ENCODE assay signal across 15 cellular contexts in genomic region chr17:44444735-44445105, GRCh38. TPM values are rescaled to one million over a fixed set of nuclear protein-coding genes. Genes with fewer than 3 reads are reported as not detected.
A peak's percentile ranks its signal among the peaks of the same experiment; 100 is the strongest.
DNase-seq lines count a peak whose midpoint lies in the region; ATAC-seq and TF ChIP-seq lines count a peak whose summit lies in the region.
"Had no signal": no experiment of that assay in that cellular context is flagged by ENCODE, and none has a peak within 500 bp of the region (broad histone marks: within the 10 kb centered on the region; RNA-seq: fewer than 3 reads in every experiment).

No MANE protein-coding gene starts in this region.

- no peak overlapping the region for H3K4me3 Mint-ChIP-seq in activated T-helper 2 cell treated with anti-CD3 and anti-CD28 coated beads, Interferon-gamma antibody, Interleukin-2, Interleukin-4, amounts not matched to agents 10 μg/mL and 5 μg/mL and 100 μg/mL, durations not matched to agents 14 hours and 24 hours and 36 hours (ENCODE audit: low read depth)
- H3K4me3 Mint-ChIP-seq: brain, memory B cell had no signal

- H3K4me1 ChIP-seq in gastrocnemius medialis (peaks cover 15 to 16% of the 10 kb centered on the region in 2 donors), upper lobe of left lung (peaks cover 0 to 15% (median 4%) of the 10 kb centered on the region in 4 donors)

- ATAC-seq in gastrocnemius medialis: peak in 1 of 2 donors; percentile 37
- no peak for ATAC-seq in GM21447 (IDR thresholded peaks at IDR 0.05; ENCODE audit: unreplicated experiment)
- no peak for ATAC-seq in upper lobe of left lung (ENCODE audit: low FRiP score in 2 of 2)

- no peak for TF ChIP-seq POLR2A in gastrocnemius medialis (IDR thresholded peaks at IDR 0.05)
- no peak for TF ChIP-seq POLR2A in upper lobe of left lung (IDR thresholded peaks at IDR 0.05)

- no peaks in the 10 kb centered on the region for H3K9me3 ChIP-seq in gastrocnemius medialis
- H3K9me3 ChIP-seq in upper lobe of left lung: no peaks in the 10 kb centered on the region

- peaks cover 8% of the 10 kb centered on the region for H3K36me3 Mint-ChIP-seq in activated T-helper 2 cell treated with anti-CD3 and anti-CD28 coated beads, Interferon-gamma antibody, Interleukin-2, Interleukin-4, amounts not matched to agents 10 μg/mL and 5 μg/mL and 100 μg/mL, durations not matched to agents 14 hours and 24 hours and 36 hours (ENCODE audit: low read depth)

- H3K4me1 Mint-ChIP-seq in activated T-helper 2 cell treated with anti-CD3 and anti-CD28 coated beads, Interferon-gamma antibody, Interleukin-2, Interleukin-4, amounts not matched to agents 10 μg/mL and 5 μg/mL and 100 μg/mL, durations not matched to agents 14 hours and 24 hours and 36 hours (ENCODE audit: low read depth): peaks cover 11% of the 10 kb centered on the region

- H3K27me3 ChIP-seq in gastrocnemius medialis (no peaks in the 10 kb centered on the region), upper lobe of left lung (no peaks in the 10 kb centered on the region)

- 93 to 94% methylated on average over 6 of the region's 6 CpGs for WGBS in upper lobe of left lung, 2 donors

- in situ Hi-C loops in gastrocnemius medialis (cut with MboI; ENCODE audit: low sequenced_read_pairs in 4 of 4): no loop called here

- no peaks in the 10 kb centered on the region for H3K27me3 Mint-ChIP-seq in activated T-helper 2 cell treated with anti-CD3 and anti-CD28 coated beads, Interferon-gamma antibody, Interleukin-2, Interleukin-4, amounts not matched to agents 10 μg/mL and 5 μg/mL and 100 μg/mL, durations not matched to agents 14 hours and 24 hours and 36 hours (ENCODE audit: low read depth)
- H3K27me3 Mint-ChIP-seq: brain, memory B cell had no signal

- H3K27ac ChIP-seq in gastrocnemius medialis (peak overlapping the region; percentile 35 to 52 (median 40)), upper lobe of left lung (no peak overlapping the region)

- H3K27ac Mint-ChIP-seq in activated T-helper 2 cell treated with anti-CD3 and anti-CD28 coated beads, Interferon-gamma antibody, Interleukin-2, Interleukin-4, amounts not matched to agents 10 μg/mL and 5 μg/mL and 100 μg/mL, durations not matched to agents 14 hours and 24 hours and 36 hours: no peak overlapping the region
- H3K27ac Mint-ChIP-seq: memory B cell had no signal

- no peaks in the 10 kb centered on the region for H3K9me3 Mint-ChIP-seq in activated T-helper 2 cell treated with anti-CD3 and anti-CD28 coated beads, Interferon-gamma antibody, Interleukin-2, Interleukin-4, amounts not matched to agents 10 μg/mL and 5 μg/mL and 100 μg/mL, durations not matched to agents 14 hours and 24 hours and 36 hours
- H3K9me3 Mint-ChIP-seq: brain, memory B cell had no signal

- DNase-seq in LHCN-M2 (ENCODE audit: low read depth): peak; percentile 41
- peak; percentile 70 for DNase-seq in astrocyte of the hippocampus (ENCODE audit: low read depth, low spot score)
- DNase-seq in fibroblast of the aortic adventitia (ENCODE audit: low read depth): peak; percentile 20
- no peak for DNase-seq in gastrocnemius medialis
- DNase-seq in activated T-helper 2 cell treated with anti-CD3 and anti-CD28 coated beads, Interferon-gamma antibody, Interleukin-2, Interleukin-4, amounts not matched to agents 10 μg/mL and 5 μg/mL and 100 μg/mL, durations not matched to agents 14 hours and 24 hours and 36 hours (ENCODE audit: low spot score): no peak
- DNase-seq in upper lobe of left lung: no peak
- DNase-seq in COLO829 (ENCODE audit: low spot score): no peak
- DNase-seq: activated CD4-positive, alpha-beta T cell treated with anti-CD3 and anti-CD28 coated beads, Interleukin-2, amount 50 U/mL, for 1 hour; KG1; NCI-H1436 treated with DMSO at 0.1 percent for 48 hours; NCI-H526 treated with DMSO at 0.1 percent for 48 hours; Right ventricle myocardium superior had no signal

- intact Hi-C loops in gastrocnemius medialis (cut with DNase I; ENCODE audit: low total_unique reads): no loop called here
- intact Hi-C loops in activated T-helper 2 cell treated with anti-CD3 and anti-CD28 coated beads, Interferon-gamma antibody, Interleukin-2, Interleukin-4, amounts not matched to agents 10 μg/mL and 5 μg/mL and 100 μg/mL, durations not matched to agents 14 hours and 24 hours and 36 hours (cut with micrococcal nuclease): no loop called here

- H3K36me3 ChIP-seq in gastrocnemius medialis: no peaks in the 10 kb centered on the region
- no peaks in the 10 kb centered on the region for H3K36me3 ChIP-seq in upper lobe of left lung

- H3K4me3 ChIP-seq in fibroblast of the aortic adventitia (ENCODE audit: low read depth, low read length): no peak overlapping the region
- H3K4me3 ChIP-seq in gastrocnemius medialis: no peak overlapping the region
- no peak overlapping the region for H3K4me3 ChIP-seq in upper lobe of left lung

- no peak for TF ChIP-seq EP300 in upper lobe of left lung (IDR thresholded peaks at IDR 0.05)

- TF ChIP-seq CTCF in fibroblast of the aortic adventitia (IDR thresholded peaks at IDR 0.05; ENCODE audit: insufficient read depth, low read length): no peak
- TF ChIP-seq CTCF in gastrocnemius medialis (IDR thresholded peaks at IDR 0.05 in 4 of 5, conservative IDR thresholded peaks at IDR 0.05 in 1 of 5): no peak
- no peak for TF ChIP-seq CTCF in upper lobe of left lung (IDR thresholded peaks at IDR 0.05)

RNA-seq across cellular contexts. Expression of gene ITGA2B, which starts 55.3 kb away (rescaled TPM):
- total RNA-seq in LHCN-M2 (2014; rRNA removed): 0.40 TPM in 1 of 2 replicates, not detected in the other
- polyA plus RNA-seq in LHCN-M2 (2012): 0.12 TPM
- 0.36 TPM in 1 of 2 replicates, not detected in the other for total RNA-seq in fibroblast of the aortic adventitia (ENCODE audit: low replicate concordance)
- under 1 TPM in 1 of 4 donors, not detected in 3; 0.33 TPM for total RNA-seq in gastrocnemius medialis
- 1.5 and 2.7 TPM in 2 replicates for total RNA-seq in activated T-helper 2 cell treated with anti-CD3 and anti-CD28 coated beads, Interferon-gamma antibody, Interleukin-2, Interleukin-4, amounts not matched to agents 10 μg/mL and 5 μg/mL and 100 μg/mL, durations not matched to agents 14 hours and 24 hours and 36 hours
- total RNA-seq in upper lobe of left lung: 10 to 100 TPM in 3 of 6 donors, 1 to 10 TPM in 3; 3.0 to 18.1 (median 7.5) TPM

RNA-seq across cellular contexts. Expression of gene GPATCH8, which starts 58.5 kb away (rescaled TPM):
- total RNA-seq in LHCN-M2 (2014; rRNA removed) (15.8 and 21.6 TPM in 2 replicates), fibroblast of the aortic adventitia (ENCODE audit: low replicate concordance) (23.3 and 29.4 TPM in 2 replicates), gastrocnemius medialis (10 to 100 TPM; 39.9 to 75.1 (median 50.8) TPM), upper lobe of left lung (10 to 100 TPM; 27.2 to 74.5 (median 44.1) TPM)
- polyA plus RNA-seq in LHCN-M2 (2012): 9.1 TPM
- 44.7 and 49.6 TPM in 2 replicates for total RNA-seq in activated T-helper 2 cell treated with anti-CD3 and anti-CD28 coated beads, Interferon-gamma antibody, Interleukin-2, Interleukin-4, amounts not matched to agents 10 μg/mL and 5 μg/mL and 100 μg/mL, durations not matched to agents 14 hours and 24 hours and 36 hours

Comparison
In these comparisons a context has a peak if more than half of its experiments do, and no peak if none do; other contexts are left out.
1. DNase-seq: peak in LHCN-M2 (single experiment), astrocyte of the hippocampus (single experiment) and fibroblast of the aortic adventitia (single experiment); none in gastrocnemius medialis (0 of 2), activated T-helper 2 cell treated with anti-CD3 and anti-CD28 coated beads, Interferon-gamma antibody, Interleukin-2, Interleukin-4, amounts not matched to agents 10 μg/mL and 5 μg/mL and 100 μg/mL, durations not matched to agents 14 hours and 24 hours and 36 hours (single experiment), upper lobe of left lung (0 of 2) and COLO829 (single experiment).
2. H3K27ac ChIP-seq: peak in gastrocnemius medialis (4 of 4); none in upper lobe of left lung (0 of 4).